ENCODE assay signal across 16 cellular contexts in the genomic region with DNA sequence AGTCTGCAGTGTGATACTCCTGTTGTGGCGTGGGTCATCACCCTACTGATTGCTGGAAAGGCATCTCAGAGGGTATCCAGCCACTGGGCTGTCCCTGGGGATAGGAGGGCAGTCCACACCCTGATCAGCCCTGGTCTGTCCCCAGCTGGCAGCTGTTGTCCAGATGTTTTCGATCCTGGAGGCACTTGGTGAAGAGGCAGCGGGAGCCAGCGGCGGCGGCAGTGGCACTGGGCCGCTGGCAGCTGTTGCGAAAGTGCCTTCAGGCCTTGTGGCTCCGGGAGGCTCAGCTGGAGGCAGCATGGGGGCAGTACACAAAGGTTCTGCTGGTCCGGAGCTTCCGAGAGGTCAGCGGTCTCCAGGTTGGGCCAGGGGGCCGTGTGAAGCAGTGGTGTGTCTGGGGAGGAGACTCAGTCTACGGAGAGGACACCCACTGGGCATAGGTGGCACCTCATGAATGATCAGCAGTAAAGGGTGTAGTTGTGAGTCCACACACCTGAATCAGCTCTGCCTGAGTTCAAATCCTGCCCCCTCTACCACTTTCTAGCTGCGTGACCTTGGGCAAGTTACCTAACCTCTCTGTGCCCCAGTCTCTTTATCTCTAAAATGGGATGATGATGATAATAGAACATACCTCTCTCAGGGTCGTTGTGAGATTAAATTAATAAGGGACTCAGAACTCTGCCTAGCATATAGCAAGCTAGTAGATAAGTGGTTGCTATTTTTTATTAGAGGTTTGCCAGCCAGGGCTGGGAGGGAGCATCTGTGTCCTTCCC. TPM values are rescaled to one million over a fixed set of nuclear protein-coding genes. Genes with fewer than 3 reads are reported as not detected.
"Had no signal": no experiment of that assay in that cellular context is flagged by ENCODE, and none has a peak within 500 bp of the region (broad histone marks: within the 10 kb centered on the region; RNA-seq: fewer than 3 reads in every experiment).

No MANE protein-coding gene starts in this region.

- H3K36me3 ChIP-seq: cardiac muscle cell, suprapubic skin, upper lobe of left lung had no signal

- H3K4me3 ChIP-seq: cardiac muscle cell, lung, psoas muscle, suprapubic skin, upper lobe of left lung had no signal

- H3K27ac ChIP-seq: cardiac muscle cell, psoas muscle, suprapubic skin, upper lobe of left lung had no signal

- H3K27me3 ChIP-seq: cardiac muscle cell, suprapubic skin, upper lobe of left lung had no signal

- ATAC-seq: activated CD8-positive, alpha-beta T cell treated with anti-CD3 and anti-CD28 coated beads, Interleukin-2, amount 10 ng/mL, durations not matched to agents 7 days and 5 days; natural killer cell; psoas muscle; stimulated activated naive CD8-positive, alpha-beta T cell treated with anti-CD3 and anti-CD28 coated beads, Interleukin-15, Interleukin-2, amounts not matched to agents 100 U/mL and 50 U/mL, for 24 hours had no signal

- DNase-seq: activated CD4-positive, alpha-beta T cell treated with anti-CD3 and anti-CD28 coated beads for 4 hours; activated CD8-positive, alpha-beta memory T cell treated with anti-CD3 and anti-CD28 coated beads, Interleukin-2, amount 50 U/mL, for 48 hours; activated CD8-positive, alpha-beta T cell treated with anti-CD3 and anti-CD28 coated beads, Interleukin-2, amount 10 ng/mL, durations not matched to agents 7 days and 5 days; activated naive CD4-positive, alpha-beta T cell; natural killer cell; nucleus accumbens; psoas muscle; stimulated activated CD4-positive, alpha-beta T cell treated with anti-CD3 and anti-CD28 coated beads, Interleukin-2, amount 100 ng/mL, for 48 hours; stimulated activated CD8-positive, alpha-beta memory T cell treated with anti-CD3 and anti-CD28 coated beads, Interleukin-4, amount 100 ng/mL, for 48 hours; stimulated activated naive CD8-positive, alpha-beta T cell treated with anti-CD3 and anti-CD28 coated beads, Interleukin-15, Interleukin-2, amounts not matched to agents 100 U/mL and 50 U/mL, for 24 hours; T-helper 1 cell; upper lobe of left lung had no signal

- H3K9me3 ChIP-seq: psoas muscle, suprapubic skin, upper lobe of left lung had no signal

- H3K4me1 ChIP-seq: psoas muscle, suprapubic skin, upper lobe of left lung had no signal

RNA-seq across cellular contexts. Expression of a gene that starts 6.1 kb away (rescaled TPM):
- total RNA-seq: activated CD8-positive, alpha-beta T cell treated with anti-CD3 and anti-CD28 coated beads, Interleukin-2, amount 10 ng/mL, durations not matched to agents 7 days and 5 days; mononuclear cell had no signal
